1 cellular context compared by ENCODE assay signal in genomic region chr6:135475292-135475886, GRCh38.
TF ChIP-seq lines count a peak whose summit lies in the region.

No MANE protein-coding gene starts in this region.

TF ChIP-seq in H1, 55 proteins besides CTCF, POLR2A, EP300 and RAD21:
- TF ChIP-seq TCF12 (IDR thresholded peaks at IDR 0.05; ENCODE audit: low read depth, low read length) (no peak), TAF1 (IDR thresholded peaks at IDR 0.05; ENCODE audit: low read depth, low read length) (no peak), KDM4A (IDR thresholded peaks at IDR 0.05; ENCODE audit: low read depth, low read length, severe bottlenecking) (no peak), HDAC2 (IDR thresholded peaks at IDR 0.05; ENCODE audit: borderline replicate concordance in 1 of 2, low read depth in 2 of 2, low read length in 2 of 2) (no peak), JUND (IDR thresholded peaks at IDR 0.05; ENCODE audit: low read length) (no peak), HDAC6 (IDR thresholded peaks at IDR 0.05; ENCODE audit: low read depth, low read length) (no peak), CBX5 (IDR thresholded peaks at IDR 0.05; ENCODE audit: low read depth, low read length) (no peak), CTBP2 (IDR thresholded peaks at IDR 0.05; ENCODE audit: borderline replicate concordance, insufficient read depth, insufficient read length, low read length) (no peak)
